ENCODE assay signal across 8 cellular contexts in the genomic region with DNA sequence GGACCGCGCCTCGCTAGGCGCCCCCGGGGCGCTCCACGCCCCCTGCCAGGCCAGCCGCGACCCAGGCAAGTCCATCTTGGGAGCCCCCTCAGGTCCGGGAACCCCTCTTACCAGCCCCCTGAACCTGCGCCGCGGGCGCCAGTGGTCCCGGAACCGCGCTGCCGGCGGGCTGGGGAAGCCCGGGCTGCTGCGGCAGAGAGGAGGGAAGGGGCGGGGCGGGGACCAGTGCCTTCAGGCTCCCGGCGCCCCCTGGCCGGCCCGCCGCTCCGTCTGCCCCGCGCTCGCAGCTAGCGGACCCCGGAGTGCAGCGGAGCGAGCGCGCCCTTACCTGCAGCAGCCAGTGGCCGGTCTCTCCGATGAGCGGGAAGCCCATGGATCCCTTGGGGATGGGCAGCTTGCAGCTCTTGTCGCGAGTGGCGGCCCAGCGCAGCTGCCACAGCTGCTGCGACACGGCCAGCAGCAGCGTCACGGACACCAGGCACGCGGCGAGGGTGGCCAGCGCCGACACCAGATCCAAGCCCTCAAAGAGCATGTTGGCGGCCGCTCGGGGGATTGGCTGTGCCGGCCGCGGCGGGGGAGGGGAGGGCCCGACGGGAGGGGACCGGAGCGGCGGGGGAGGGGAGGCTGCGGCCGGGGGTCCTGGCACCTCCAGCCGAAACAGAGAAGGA. TPM values are rescaled to one million over a fixed set of nuclear protein-coding genes. Genes with fewer than 3 reads are reported as not detected.
A peak's percentile ranks its signal among the peaks of the same experiment; 100 is the strongest.
DNase-seq lines count a peak whose midpoint lies in the region; ATAC-seq and TF ChIP-seq lines count a peak whose summit lies in the region.

A gene with protein sequence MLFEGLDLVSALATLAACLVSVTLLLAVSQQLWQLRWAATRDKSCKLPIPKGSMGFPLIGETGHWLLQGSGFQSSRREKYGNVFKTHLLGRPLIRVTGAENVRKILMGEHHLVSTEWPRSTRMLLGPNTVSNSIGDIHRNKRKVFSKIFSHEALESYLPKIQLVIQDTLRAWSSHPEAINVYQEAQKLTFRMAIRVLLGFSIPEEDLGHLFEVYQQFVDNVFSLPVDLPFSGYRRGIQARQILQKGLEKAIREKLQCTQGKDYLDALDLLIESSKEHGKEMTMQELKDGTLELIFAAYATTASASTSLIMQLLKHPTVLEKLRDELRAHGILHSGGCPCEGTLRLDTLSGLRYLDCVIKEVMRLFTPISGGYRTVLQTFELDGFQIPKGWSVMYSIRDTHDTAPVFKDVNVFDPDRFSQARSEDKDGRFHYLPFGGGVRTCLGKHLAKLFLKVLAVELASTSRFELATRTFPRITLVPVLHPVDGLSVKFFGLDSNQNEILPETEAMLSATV (minus strand): TSS at position 560 of the 668 bp plus-strand sequence. CDS start 28 bp downstream, at position 532.

- no TSS peak for BruUV-seq in Calu3 (replicated peaks; lab: Mats Ljungman, UMichigan)

- H3K9me3 ChIP-seq in NT2/D1 (ENCODE audit: insufficient read depth, low read length) (peaks cover 6% of the 10 kb centered on the region; the same call in 1 of the 2 replicates), mucosa of stomach (ENCODE audit: control insufficient read depth, low read length) (no peaks in the 10 kb centered on the region)
- no peaks in the 10 kb centered on the region for H3K9me3 ChIP-seq in effector memory CD4-positive, alpha-beta T cell (ENCODE audit: control insufficient read depth, low read length)

- H3K36me3 Mint-ChIP-seq in Calu3 (ENCODE audit: insufficient read depth, unreplicated experiment): peaks cover 38% of the 10 kb centered on the region

- H3K9ac ChIP-seq in NT2/D1 (ENCODE audit: insufficient read length, low read depth) (peak within 1 kb of the TSS; percentile 56), mucosa of stomach (ENCODE audit: low read length) (no peak within 1 kb of the TSS)

- H3K27me3 ChIP-seq in NT2/D1 (ENCODE audit: insufficient read depth, insufficient read length) (peaks cover 83% of the 10 kb centered on the region), mucosa of stomach (ENCODE audit: control insufficient read depth, insufficient read depth, low read length) (peaks cover 87% of the 10 kb centered on the region)
- peaks cover 47% of the 10 kb centered on the region for H3K27me3 ChIP-seq in effector memory CD4-positive, alpha-beta T cell (replicated peaks; ENCODE audit: control insufficient read depth, insufficient read depth, low read length, poor library complexity, severe bottlenecking)

- DNase-seq in Calu3 (no peak), NT2/D1 (ENCODE audit: low read depth, low spot score) (no peak), NCI-H2029 treated with DMSO at 0.1 percent for 48 hours (lab: John Stamatoyannopoulos, UW) (no peak), NCI-H524 treated with DMSO at 0.1 percent for 48 hours (lab: John Stamatoyannopoulos, UW) (no peak), SKM-1 (lab: John Stamatoyannopoulos, UW; ENCODE audit: unreplicated experiment) (no peak)
- no peak for DNase-seq in effector memory CD4-positive, alpha-beta T cell

- CTCF ChIA-PET in Calu3 (lab: Charles Lee): interaction anchor here (3.5 kb wide), 1 partner anchor 225 kb away, joined by 118 read pairs; no protein-coding TSS in a partner anchor

- H3K36me3 ChIP-seq in NT2/D1 (ENCODE audit: insufficient read depth, insufficient read length, low read length) (no peaks in the 10 kb centered on the region), mucosa of stomach (ENCODE audit: control insufficient read depth, insufficient read depth, low read length) (no peaks in the 10 kb centered on the region)
- no peaks in the 10 kb centered on the region for H3K36me3 ChIP-seq in effector memory CD4-positive, alpha-beta T cell (ENCODE audit: control insufficient read depth, insufficient read depth, low read length)

- intact Hi-C loops in Calu3 (cut with micrococcal nuclease; ENCODE audit: unreplicated experiment): no loop called here

- H3K4me1 ChIP-seq in NT2/D1 (ENCODE audit: insufficient read depth, insufficient read length) (peaks cover 8% of the 10 kb centered on the region), mucosa of stomach (ENCODE audit: control insufficient read depth, insufficient read depth, low read length) (peaks cover 54% of the 10 kb centered on the region)
- peaks cover 33% of the 10 kb centered on the region for H3K4me1 ChIP-seq in effector memory CD4-positive, alpha-beta T cell (ENCODE audit: control insufficient read depth, insufficient read depth, low read length, poor library complexity, severe bottlenecking)

- peak within 1 kb of the TSS; percentile 92 for H3K4me3 Mint-ChIP-seq in Calu3 (ENCODE audit: low read depth, unreplicated experiment)

- peaks cover 75% of the 10 kb centered on the region for H3K27me3 Mint-ChIP-seq in Calu3 (ENCODE audit: unreplicated experiment)

- H3K4me3 ChIP-seq in NT2/D1 (ENCODE audit: insufficient read length, low read depth) (peak within 1 kb of the TSS; percentile 34), mucosa of stomach (ENCODE audit: low read length) (peak within 1 kb of the TSS; percentile 19)
- H3K4me3 ChIP-seq in effector memory CD4-positive, alpha-beta T cell (ENCODE audit: insufficient read depth, low read depth, low read length, poor library complexity, severe bottlenecking): peak within 1 kb of the TSS; percentile 39

- ATAC-seq in HG03139 (IDR thresholded peaks at IDR 0.05; ENCODE audit: unreplicated experiment): no peak

- H3K27ac Mint-ChIP-seq in Calu3 (ENCODE audit: unreplicated experiment): no peak within 1 kb of the TSS

- H3K9me3 Mint-ChIP-seq in Calu3 (ENCODE audit: low read depth, unreplicated experiment): no peaks in the 10 kb centered on the region

- no peak for TF ChIP-seq CTCF in Calu3 (IDR thresholded peaks at IDR 0.05; ENCODE audit: unreplicated experiment)

- H3K27ac ChIP-seq in effector memory CD4-positive, alpha-beta T cell (ENCODE audit: insufficient read depth, low read length, poor library complexity, severe bottlenecking): no peak within 1 kb of the TSS

- peaks cover 31% of the 10 kb centered on the region for H3K4me1 Mint-ChIP-seq in Calu3 (ENCODE audit: low read depth, unreplicated experiment)

RNA-seq across cellular contexts. Expression of the gene that starts here (rescaled TPM):
- 3.0 and 5.1 TPM in 2 replicates for total RNA-seq in Calu3 (2022)
